1 cellular context compared by ENCODE assay signal in the genomic region with DNA sequence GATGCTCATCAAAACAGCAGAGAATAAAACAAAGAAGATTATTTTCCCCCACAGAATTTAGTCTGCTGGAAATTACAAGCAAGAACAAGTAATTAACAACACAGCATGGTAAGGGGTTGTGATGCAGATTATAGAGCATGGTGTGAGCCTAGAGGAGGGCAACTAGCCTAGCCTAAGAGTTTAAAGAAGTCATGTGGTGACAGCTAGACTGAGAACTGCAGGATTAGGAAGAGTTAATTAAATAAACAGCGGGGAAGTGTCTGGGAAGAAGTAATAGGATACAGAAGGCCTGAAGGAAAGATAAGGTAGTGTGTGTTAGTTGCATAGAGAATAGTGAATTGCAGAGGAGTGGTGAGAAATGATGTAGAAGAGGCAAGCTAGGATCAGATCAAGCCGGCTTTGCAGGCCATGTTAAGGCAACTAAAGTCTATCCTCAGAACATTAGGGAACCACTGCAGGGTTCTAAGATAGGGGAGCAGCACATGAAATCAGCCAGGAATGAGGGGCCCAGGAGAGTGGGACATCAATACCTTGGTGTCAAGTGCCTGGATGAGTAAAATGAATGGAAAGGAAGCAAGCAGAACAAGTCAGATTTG.
TF ChIP-seq lines count a peak whose summit lies in the region.

No MANE protein-coding gene starts in this region.

TF ChIP-seq in WTC11, 78 proteins besides CTCF, POLR2A, EP300 and RAD21 (continues in another document):
- TF ChIP-seq, protein P1, sequence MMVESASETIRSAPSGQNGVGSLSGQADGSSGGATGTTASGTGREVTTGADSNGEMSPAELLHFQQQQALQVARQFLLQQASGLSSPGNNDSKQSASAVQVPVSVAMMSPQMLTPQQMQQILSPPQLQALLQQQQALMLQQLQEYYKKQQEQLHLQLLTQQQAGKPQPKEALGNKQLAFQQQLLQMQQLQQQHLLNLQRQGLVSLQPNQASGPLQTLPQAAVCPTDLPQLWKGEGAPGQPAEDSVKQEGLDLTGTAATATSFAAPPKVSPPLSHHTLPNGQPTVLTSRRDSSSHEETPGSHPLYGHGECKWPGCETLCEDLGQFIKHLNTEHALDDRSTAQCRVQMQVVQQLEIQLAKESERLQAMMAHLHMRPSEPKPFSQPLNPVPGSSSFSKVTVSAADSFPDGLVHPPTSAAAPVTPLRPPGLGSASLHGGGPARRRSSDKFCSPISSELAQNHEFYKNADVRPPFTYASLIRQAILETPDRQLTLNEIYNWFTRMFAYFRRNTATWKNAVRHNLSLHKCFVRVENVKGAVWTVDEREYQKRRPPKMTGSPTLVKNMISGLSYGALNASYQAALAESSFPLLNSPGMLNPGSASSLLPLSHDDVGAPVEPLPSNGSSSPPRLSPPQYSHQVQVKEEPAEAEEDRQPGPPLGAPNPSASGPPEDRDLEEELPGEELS (CRISPR knock-in tag; IDR thresholded peaks at IDR 0.05), result no peak
- TF ChIP-seq FOXK1 (CRISPR knock-in tag; IDR thresholded peaks at IDR 0.05) (peak; percentile 22; the same call in 1 of the 2 replicates), RELA (CRISPR knock-in tag; IDR thresholded peaks at IDR 0.05; ENCODE audit: borderline replicate concordance) (no peak), SOX15 (CRISPR knock-in tag; IDR thresholded peaks at IDR 0.05) (no peak), NR1H2 (CRISPR knock-in tag; IDR thresholded peaks at IDR 0.05) (no peak), ZNF317 (CRISPR knock-in tag; IDR thresholded peaks at IDR 0.05; ENCODE audit: borderline replicate concordance, low read depth) (no peak), MXD4 (CRISPR knock-in tag; IDR thresholded peaks at IDR 0.05; ENCODE audit: borderline replicate concordance) (no peak), ZNF671 (CRISPR knock-in tag; IDR thresholded peaks at IDR 0.05) (no peak), TEAD4 (CRISPR knock-in tag; IDR thresholded peaks at IDR 0.05) (no peak), TP53 (CRISPR knock-in tag; IDR thresholded peaks at IDR 0.05) (no peak), SMAD4 (CRISPR knock-in tag; IDR thresholded peaks at IDR 0.05) (peak; percentile 67), OVOL2 (CRISPR knock-in tag; IDR thresholded peaks at IDR 0.05; ENCODE audit: borderline replicate concordance) (no peak), NFE2L1 (CRISPR knock-in tag; IDR thresholded peaks at IDR 0.05) (no peak), IRF2 (CRISPR knock-in tag; IDR thresholded peaks at IDR 0.05; ENCODE audit: borderline replicate concordance, low read depth) (no peak), HMGA2 (CRISPR knock-in tag; IDR thresholded peaks at IDR 0.05) (no peak), CREB1 (CRISPR knock-in tag; IDR thresholded peaks at IDR 0.05) (no peak), ETV6 (CRISPR knock-in tag; IDR thresholded peaks at IDR 0.05) (0 out of 2 replicates have a peak, but pooled peaks have one; percentile 18)
- TF ChIP-seq, protein P2, sequence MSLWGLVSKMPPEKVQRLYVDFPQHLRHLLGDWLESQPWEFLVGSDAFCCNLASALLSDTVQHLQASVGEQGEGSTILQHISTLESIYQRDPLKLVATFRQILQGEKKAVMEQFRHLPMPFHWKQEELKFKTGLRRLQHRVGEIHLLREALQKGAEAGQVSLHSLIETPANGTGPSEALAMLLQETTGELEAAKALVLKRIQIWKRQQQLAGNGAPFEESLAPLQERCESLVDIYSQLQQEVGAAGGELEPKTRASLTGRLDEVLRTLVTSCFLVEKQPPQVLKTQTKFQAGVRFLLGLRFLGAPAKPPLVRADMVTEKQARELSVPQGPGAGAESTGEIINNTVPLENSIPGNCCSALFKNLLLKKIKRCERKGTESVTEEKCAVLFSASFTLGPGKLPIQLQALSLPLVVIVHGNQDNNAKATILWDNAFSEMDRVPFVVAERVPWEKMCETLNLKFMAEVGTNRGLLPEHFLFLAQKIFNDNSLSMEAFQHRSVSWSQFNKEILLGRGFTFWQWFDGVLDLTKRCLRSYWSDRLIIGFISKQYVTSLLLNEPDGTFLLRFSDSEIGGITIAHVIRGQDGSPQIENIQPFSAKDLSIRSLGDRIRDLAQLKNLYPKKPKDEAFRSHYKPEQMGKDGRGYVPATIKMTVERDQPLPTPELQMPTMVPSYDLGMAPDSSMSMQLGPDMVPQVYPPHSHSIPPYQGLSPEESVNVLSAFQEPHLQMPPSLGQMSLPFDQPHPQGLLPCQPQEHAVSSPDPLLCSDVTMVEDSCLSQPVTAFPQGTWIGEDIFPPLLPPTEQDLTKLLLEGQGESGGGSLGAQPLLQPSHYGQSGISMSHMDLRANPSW (CRISPR knock-in tag; conservative IDR thresholded peaks at IDR 0.05; ENCODE audit: low read depth), result no peak
- TF ChIP-seq, protein P3, sequence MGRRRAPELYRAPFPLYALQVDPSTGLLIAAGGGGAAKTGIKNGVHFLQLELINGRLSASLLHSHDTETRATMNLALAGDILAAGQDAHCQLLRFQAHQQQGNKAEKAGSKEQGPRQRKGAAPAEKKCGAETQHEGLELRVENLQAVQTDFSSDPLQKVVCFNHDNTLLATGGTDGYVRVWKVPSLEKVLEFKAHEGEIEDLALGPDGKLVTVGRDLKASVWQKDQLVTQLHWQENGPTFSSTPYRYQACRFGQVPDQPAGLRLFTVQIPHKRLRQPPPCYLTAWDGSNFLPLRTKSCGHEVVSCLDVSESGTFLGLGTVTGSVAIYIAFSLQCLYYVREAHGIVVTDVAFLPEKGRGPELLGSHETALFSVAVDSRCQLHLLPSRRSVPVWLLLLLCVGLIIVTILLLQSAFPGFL (CRISPR knock-in tag; IDR thresholded peaks at IDR 0.05; ENCODE audit: borderline replicate concordance), result no peak
- TF ChIP-seq, protein P4, sequence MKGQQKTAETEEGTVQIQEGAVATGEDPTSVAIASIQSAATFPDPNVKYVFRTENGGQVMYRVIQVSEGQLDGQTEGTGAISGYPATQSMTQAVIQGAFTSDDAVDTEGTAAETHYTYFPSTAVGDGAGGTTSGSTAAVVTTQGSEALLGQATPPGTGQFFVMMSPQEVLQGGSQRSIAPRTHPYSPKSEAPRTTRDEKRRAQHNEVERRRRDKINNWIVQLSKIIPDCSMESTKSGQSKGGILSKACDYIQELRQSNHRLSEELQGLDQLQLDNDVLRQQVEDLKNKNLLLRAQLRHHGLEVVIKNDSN (CRISPR knock-in tag; IDR thresholded peaks at IDR 0.05), result no peak
- TF ChIP-seq, protein P5, sequence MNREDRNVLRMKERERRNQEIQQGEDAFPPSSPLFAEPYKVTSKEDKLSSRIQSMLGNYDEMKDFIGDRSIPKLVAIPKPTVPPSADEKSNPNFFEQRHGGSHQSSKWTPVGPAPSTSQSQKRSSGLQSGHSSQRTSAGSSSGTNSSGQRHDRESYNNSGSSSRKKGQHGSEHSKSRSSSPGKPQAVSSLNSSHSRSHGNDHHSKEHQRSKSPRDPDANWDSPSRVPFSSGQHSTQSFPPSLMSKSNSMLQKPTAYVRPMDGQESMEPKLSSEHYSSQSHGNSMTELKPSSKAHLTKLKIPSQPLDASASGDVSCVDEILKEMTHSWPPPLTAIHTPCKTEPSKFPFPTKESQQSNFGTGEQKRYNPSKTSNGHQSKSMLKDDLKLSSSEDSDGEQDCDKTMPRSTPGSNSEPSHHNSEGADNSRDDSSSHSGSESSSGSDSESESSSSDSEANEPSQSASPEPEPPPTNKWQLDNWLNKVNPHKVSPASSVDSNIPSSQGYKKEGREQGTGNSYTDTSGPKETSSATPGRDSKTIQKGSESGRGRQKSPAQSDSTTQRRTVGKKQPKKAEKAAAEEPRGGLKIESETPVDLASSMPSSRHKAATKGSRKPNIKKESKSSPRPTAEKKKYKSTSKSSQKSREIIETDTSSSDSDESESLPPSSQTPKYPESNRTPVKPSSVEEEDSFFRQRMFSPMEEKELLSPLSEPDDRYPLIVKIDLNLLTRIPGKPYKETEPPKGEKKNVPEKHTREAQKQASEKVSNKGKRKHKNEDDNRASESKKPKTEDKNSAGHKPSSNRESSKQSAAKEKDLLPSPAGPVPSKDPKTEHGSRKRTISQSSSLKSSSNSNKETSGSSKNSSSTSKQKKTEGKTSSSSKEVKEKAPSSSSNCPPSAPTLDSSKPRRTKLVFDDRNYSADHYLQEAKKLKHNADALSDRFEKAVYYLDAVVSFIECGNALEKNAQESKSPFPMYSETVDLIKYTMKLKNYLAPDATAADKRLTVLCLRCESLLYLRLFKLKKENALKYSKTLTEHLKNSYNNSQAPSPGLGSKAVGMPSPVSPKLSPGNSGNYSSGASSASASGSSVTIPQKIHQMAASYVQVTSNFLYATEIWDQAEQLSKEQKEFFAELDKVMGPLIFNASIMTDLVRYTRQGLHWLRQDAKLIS (CRISPR knock-in tag; IDR thresholded peaks at IDR 0.05; ENCODE audit: borderline replicate concordance), result no peak
- TF ChIP-seq, protein P6, sequence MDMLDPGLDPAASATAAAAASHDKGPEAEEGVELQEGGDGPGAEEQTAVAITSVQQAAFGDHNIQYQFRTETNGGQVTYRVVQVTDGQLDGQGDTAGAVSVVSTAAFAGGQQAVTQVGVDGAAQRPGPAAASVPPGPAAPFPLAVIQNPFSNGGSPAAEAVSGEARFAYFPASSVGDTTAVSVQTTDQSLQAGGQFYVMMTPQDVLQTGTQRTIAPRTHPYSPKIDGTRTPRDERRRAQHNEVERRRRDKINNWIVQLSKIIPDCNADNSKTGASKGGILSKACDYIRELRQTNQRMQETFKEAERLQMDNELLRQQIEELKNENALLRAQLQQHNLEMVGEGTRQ (CRISPR knock-in tag; IDR thresholded peaks at IDR 0.05), result 0 out of 2 replicates have a peak, but pooled peaks have one; percentile 21
- TF ChIP-seq, protein P7, sequence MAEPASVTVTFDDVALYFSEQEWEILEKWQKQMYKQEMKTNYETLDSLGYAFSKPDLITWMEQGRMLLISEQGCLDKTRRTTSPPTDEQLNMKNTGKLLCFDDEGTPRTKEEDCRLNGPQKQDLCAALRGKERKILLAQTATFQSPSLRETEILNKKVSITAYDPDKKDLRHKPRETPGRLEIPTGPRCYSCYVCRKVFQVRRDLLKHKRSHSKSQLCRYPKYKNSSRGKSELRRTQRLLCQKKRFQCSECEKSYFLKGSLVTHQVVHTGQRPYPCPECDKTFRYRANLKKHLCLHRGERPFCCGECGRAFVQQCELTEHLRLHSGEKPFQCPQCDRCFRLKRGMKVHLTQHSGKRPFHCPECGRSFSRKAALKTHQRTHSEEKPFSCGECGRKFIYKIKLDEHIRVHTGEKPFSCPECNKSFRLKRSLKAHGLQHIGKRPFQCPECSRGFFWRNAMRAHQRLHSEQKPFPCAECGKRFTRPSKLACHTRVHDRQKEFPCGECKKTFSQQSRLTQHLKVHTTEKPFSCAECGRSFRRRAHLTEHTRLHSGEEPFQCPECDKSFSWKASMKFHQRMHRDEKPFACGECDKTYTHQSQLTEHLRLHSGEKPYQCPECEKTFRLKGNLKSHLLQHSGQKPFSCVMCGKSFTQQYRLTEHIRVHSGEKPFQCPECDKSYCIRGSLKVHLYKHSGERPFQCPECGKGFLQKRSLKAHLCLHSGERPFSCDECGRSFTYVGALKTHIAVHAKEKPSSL (CRISPR knock-in tag; conservative IDR thresholded peaks at IDR 0.05), result no peak
- TF ChIP-seq, protein P8, sequence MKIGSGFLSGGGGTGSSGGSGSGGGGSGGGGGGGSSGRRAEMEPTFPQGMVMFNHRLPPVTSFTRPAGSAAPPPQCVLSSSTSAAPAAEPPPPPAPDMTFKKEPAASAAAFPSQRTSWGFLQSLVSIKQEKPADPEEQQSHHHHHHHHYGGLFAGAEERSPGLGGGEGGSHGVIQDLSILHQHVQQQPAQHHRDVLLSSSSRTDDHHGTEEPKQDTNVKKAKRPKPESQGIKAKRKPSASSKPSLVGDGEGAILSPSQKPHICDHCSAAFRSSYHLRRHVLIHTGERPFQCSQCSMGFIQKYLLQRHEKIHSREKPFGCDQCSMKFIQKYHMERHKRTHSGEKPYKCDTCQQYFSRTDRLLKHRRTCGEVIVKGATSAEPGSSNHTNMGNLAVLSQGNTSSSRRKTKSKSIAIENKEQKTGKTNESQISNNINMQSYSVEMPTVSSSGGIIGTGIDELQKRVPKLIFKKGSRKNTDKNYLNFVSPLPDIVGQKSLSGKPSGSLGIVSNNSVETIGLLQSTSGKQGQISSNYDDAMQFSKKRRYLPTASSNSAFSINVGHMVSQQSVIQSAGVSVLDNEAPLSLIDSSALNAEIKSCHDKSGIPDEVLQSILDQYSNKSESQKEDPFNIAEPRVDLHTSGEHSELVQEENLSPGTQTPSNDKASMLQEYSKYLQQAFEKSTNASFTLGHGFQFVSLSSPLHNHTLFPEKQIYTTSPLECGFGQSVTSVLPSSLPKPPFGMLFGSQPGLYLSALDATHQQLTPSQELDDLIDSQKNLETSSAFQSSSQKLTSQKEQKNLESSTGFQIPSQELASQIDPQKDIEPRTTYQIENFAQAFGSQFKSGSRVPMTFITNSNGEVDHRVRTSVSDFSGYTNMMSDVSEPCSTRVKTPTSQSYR (CRISPR knock-in tag; IDR thresholded peaks at IDR 0.05), result no peak
- TF ChIP-seq, protein P9, sequence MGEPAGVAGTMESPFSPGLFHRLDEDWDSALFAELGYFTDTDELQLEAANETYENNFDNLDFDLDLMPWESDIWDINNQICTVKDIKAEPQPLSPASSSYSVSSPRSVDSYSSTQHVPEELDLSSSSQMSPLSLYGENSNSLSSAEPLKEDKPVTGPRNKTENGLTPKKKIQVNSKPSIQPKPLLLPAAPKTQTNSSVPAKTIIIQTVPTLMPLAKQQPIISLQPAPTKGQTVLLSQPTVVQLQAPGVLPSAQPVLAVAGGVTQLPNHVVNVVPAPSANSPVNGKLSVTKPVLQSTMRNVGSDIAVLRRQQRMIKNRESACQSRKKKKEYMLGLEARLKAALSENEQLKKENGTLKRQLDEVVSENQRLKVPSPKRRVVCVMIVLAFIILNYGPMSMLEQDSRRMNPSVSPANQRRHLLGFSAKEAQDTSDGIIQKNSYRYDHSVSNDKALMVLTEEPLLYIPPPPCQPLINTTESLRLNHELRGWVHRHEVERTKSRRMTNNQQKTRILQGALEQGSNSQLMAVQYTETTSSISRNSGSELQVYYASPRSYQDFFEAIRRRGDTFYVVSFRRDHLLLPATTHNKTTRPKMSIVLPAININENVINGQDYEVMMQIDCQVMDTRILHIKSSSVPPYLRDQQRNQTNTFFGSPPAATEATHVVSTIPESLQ (CRISPR knock-in tag; IDR thresholded peaks at IDR 0.05), result no peak
- TF ChIP-seq, protein P10, sequence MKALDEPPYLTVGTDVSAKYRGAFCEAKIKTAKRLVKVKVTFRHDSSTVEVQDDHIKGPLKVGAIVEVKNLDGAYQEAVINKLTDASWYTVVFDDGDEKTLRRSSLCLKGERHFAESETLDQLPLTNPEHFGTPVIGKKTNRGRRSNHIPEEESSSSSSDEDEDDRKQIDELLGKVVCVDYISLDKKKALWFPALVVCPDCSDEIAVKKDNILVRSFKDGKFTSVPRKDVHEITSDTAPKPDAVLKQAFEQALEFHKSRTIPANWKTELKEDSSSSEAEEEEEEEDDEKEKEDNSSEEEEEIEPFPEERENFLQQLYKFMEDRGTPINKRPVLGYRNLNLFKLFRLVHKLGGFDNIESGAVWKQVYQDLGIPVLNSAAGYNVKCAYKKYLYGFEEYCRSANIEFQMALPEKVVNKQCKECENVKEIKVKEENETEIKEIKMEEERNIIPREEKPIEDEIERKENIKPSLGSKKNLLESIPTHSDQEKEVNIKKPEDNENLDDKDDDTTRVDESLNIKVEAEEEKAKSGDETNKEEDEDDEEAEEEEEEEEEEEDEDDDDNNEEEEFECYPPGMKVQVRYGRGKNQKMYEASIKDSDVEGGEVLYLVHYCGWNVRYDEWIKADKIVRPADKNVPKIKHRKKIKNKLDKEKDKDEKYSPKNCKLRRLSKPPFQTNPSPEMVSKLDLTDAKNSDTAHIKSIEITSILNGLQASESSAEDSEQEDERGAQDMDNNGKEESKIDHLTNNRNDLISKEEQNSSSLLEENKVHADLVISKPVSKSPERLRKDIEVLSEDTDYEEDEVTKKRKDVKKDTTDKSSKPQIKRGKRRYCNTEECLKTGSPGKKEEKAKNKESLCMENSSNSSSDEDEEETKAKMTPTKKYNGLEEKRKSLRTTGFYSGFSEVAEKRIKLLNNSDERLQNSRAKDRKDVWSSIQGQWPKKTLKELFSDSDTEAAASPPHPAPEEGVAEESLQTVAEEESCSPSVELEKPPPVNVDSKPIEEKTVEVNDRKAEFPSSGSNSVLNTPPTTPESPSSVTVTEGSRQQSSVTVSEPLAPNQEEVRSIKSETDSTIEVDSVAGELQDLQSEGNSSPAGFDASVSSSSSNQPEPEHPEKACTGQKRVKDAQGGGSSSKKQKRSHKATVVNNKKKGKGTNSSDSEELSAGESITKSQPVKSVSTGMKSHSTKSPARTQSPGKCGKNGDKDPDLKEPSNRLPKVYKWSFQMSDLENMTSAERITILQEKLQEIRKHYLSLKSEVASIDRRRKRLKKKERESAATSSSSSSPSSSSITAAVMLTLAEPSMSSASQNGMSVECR (CRISPR knock-in tag; IDR thresholded peaks at IDR 0.05; ENCODE audit: borderline replicate concordance), result no peak
